1 cellular context compared by ENCODE assay signal in genomic region chr3:112467584-112467983, GRCh38.
TF ChIP-seq lines count a peak whose summit lies in the region.

No MANE protein-coding gene starts in this region.

TF ChIP-seq in GM23338, 12 proteins besides CTCF, POLR2A, EP300 and RAD21 (continued from another document):
- TF ChIP-seq REST (IDR thresholded peaks at IDR 0.05; ENCODE audit: unreplicated experiment) (no peak), STAT1 (IDR thresholded peaks at IDR 0.05; ENCODE audit: unreplicated experiment) (no peak), EZH2 (IDR thresholded peaks at IDR 0.05; ENCODE audit: low read depth, unreplicated experiment) (no peak), ZNF462 (CRISPR knock-in tag; IDR thresholded peaks at IDR 0.05) (no peak)
TF ChIP-seq in GM23338: peak in this region for 0.
